Comparison of ENCODE assay signal across 8 cellular contexts in genomic region chr9:110050925-110051355, GRCh38.
DNase-seq lines count a peak whose midpoint lies in the region; ATAC-seq, FAIRE-seq and TF ChIP-seq lines count a peak whose summit lies in the region.

No MANE protein-coding gene starts in this region.

- peak; percentile 23 for FAIRE-seq in keratinocyte (lab: Jason Lieb, UNC)

- H3K36me3 Mint-ChIP-seq in activated CD8-positive, alpha-beta T cell treated with anti-CD3 and anti-CD28 coated beads, Interleukin-2, amount 10 ng/mL, durations not matched to agents 7 days and 5 days (ENCODE audit: low read depth): peaks cover 15% of the 10 kb centered on the region

- H3K36me3 ChIP-seq in keratinocyte (ENCODE audit: control insufficient read depth in 2 of 2, extremely low read depth in 1 of 2, insufficient read depth in 2 of 2, low read length in 2 of 2): peaks cover 2 to 5% of the 10 kb centered on the region in 2 experiments

- H3K4me3 Mint-ChIP-seq in activated CD8-positive, alpha-beta T cell treated with anti-CD3 and anti-CD28 coated beads, Interleukin-2, amount 10 ng/mL, durations not matched to agents 7 days and 5 days: peak overlapping the region; percentile 90

- no peak overlapping the region for H2AFZ ChIP-seq in keratinocyte (ENCODE audit: control insufficient read depth, low read length)

- H3K9me3 Mint-ChIP-seq in activated CD8-positive, alpha-beta T cell treated with anti-CD3 and anti-CD28 coated beads, Interleukin-2, amount 10 ng/mL, durations not matched to agents 7 days and 5 days (ENCODE audit: insufficient read depth): no peaks in the 10 kb centered on the region

- DNase-seq in GM03348 (ENCODE audit: low spot score): peak; percentile 77
- peak; percentile 96 for DNase-seq in HT1080 (ENCODE audit: low read depth)
- peak; percentile 58 for DNase-seq in activated CD8-positive, alpha-beta T cell treated with anti-CD3 and anti-CD28 coated beads, Interleukin-2, amount 10 ng/mL, durations not matched to agents 7 days and 5 days
- peak; percentile 67 for DNase-seq in keratinocyte (ENCODE audit: low read depth, low spot score)
- DNase-seq in caudate nucleus (lab: John Stamatoyannopoulos, UW): no peak
- DNase-seq in stimulated activated naive CD4-positive, alpha-beta T cell (lab: John Stamatoyannopoulos, UW): no peak
- DNase-seq in NCI-H1105 treated with DMSO at 0.1 percent for 48 hours (lab: John Stamatoyannopoulos, UW): no peak

- peaks cover 49% of the 10 kb centered on the region for H3K4me1 Mint-ChIP-seq in activated CD8-positive, alpha-beta T cell treated with anti-CD3 and anti-CD28 coated beads, Interleukin-2, amount 10 ng/mL, durations not matched to agents 7 days and 5 days (ENCODE audit: low read depth)

- H3K9me3 ChIP-seq in keratinocyte (ENCODE audit: control insufficient read depth, low read depth, low read length): no peaks in the 10 kb centered on the region

- H3K79me2 ChIP-seq in keratinocyte (ENCODE audit: control insufficient read depth, insufficient read depth, low read length): peaks cover 68% of the 10 kb centered on the region

- H3K27me3 ChIP-seq in keratinocyte (ENCODE audit: control insufficient read depth, extremely low read depth, insufficient read depth, low read length): no peaks in the 10 kb centered on the region

- dilution Hi-C loops in keratinocyte (cut with MboI; ENCODE audit: extremely low pct_ligation_motif_present, low sequenced_read_pairs): loop anchor here (25.0 kb wide), 1 partner anchor 139 kb away; no protein-coding TSS in a partner anchor

- H3K9me1 ChIP-seq in keratinocyte (ENCODE audit: control insufficient read depth, extremely low read depth, insufficient read depth, low read length): peaks cover 5% of the 10 kb centered on the region

- H3K9ac ChIP-seq in keratinocyte (ENCODE audit: control insufficient read depth, extremely low read depth, insufficient read depth, low read length): no peak overlapping the region

- no peak for TF ChIP-seq CTCF in keratinocyte (optimal IDR thresholded peaks at IDR 0.05 in 1 of 3, IDR thresholded peaks at IDR 0.05 in 1 of 3, conservative IDR thresholded peaks at IDR 0.05 in 1 of 3; ENCODE audit: extremely low read depth in 1 of 3, insufficient read depth in 2 of 3, low read length in 3 of 3)

- H3K27me3 Mint-ChIP-seq in activated CD8-positive, alpha-beta T cell treated with anti-CD3 and anti-CD28 coated beads, Interleukin-2, amount 10 ng/mL, durations not matched to agents 7 days and 5 days (ENCODE audit: low read depth): peaks cover 14% of the 10 kb centered on the region

- peaks cover 16% of the 10 kb centered on the region for H4K20me1 ChIP-seq in keratinocyte (ENCODE audit: control insufficient read depth, extremely low read depth, insufficient read depth, low read length)

- ATAC-seq in GM21390 (IDR thresholded peaks at IDR 0.05; ENCODE audit: unreplicated experiment): peak; percentile 51
- no peak for ATAC-seq in activated CD8-positive, alpha-beta T cell treated with anti-CD3 and anti-CD28 coated beads, Interleukin-2, amount 10 ng/mL, durations not matched to agents 7 days and 5 days

- H3K27ac ChIP-seq in keratinocyte (ENCODE audit: control insufficient read depth, insufficient read depth, low read length): peak overlapping the region; percentile 68
- H3K27ac ChIP-seq in caudate nucleus (ENCODE audit: low read depth, low read length): no peak overlapping the region

- peak overlapping the region; percentile 58 to 99 (median 82) for H3K4me3 ChIP-seq in keratinocyte (ENCODE audit: control insufficient read depth in 2 of 3, extremely low read depth in 1 of 3, insufficient read depth in 2 of 3, low read depth in 1 of 3, low read length in 3 of 3)

- POLR2A ChIA-PET in activated CD8-positive, alpha-beta T cell treated with anti-CD3 and anti-CD28 coated beads, Interleukin-2, amount 10 ng/mL, durations not matched to agents 7 days and 5 days (lab: Charles Lee): interaction anchor here (0.8 to 5.9 kb wide), 5 partner anchors 59 to 99 kb away, joined by 3 to 56 read pairs (median 5); no protein-coding TSS in a partner anchor

- CTCF ChIA-PET in activated CD8-positive, alpha-beta T cell treated with anti-CD3 and anti-CD28 coated beads, Interleukin-2, amount 10 ng/mL, durations not matched to agents 7 days and 5 days (lab: Charles Lee): interaction anchor here (1.0 to 6.8 kb wide), 8 partner anchors 76 to 206 kb away, joined by 3 to 69 read pairs (median 7); no protein-coding TSS in a partner anchor

- H3K4me1 ChIP-seq in keratinocyte (ENCODE audit: control insufficient read depth, extremely low read depth, insufficient read depth, low read length): peaks cover 26% of the 10 kb centered on the region

- H3K27ac Mint-ChIP-seq in activated CD8-positive, alpha-beta T cell treated with anti-CD3 and anti-CD28 coated beads, Interleukin-2, amount 10 ng/mL, durations not matched to agents 7 days and 5 days: peak overlapping the region; percentile 75

- H3K4me2 ChIP-seq in keratinocyte (ENCODE audit: control insufficient read depth, extremely low read depth, insufficient read depth, low read depth, low read length): peak overlapping the region; percentile 57

Comparison
In these comparisons a context has a peak if more than half of its experiments do, and no peak if none do; other contexts are left out.
1. DNase-seq: peak in GM03348 (single experiment), HT1080 (single experiment), activated CD8-positive, alpha-beta T cell treated with anti-CD3 and anti-CD28 coated beads, Interleukin-2, amount 10 ng/mL, durations not matched to agents 7 days and 5 days (single experiment) and keratinocyte (single experiment); none in caudate nucleus (0 of 61), stimulated activated naive CD4-positive, alpha-beta T cell (0 of 6) and NCI-H1105 treated with DMSO at 0.1 percent for 48 hours (single experiment).